Comparison of ENCODE assay signal across 23 cellular contexts in the genomic region with DNA sequence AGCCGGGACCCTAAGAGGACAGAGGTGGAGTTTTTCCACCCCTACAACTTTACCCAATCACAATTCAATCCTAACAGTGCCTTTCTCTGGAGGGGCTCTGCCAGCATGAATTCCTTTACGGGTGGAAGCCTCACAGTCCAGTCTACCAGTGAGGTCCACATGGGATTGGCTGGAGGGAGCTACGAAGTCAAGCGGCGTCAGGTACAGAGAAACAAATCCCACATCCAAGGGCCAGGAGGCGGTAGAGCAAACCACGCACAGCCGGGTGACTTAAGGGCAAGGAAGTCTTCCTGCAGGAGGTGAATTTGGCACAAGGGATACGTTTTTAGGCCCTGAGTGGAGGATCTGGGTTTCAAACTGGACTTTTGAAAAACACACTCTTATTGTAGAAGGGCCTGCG.
DNase-seq lines count a peak whose midpoint lies in the region; TF ChIP-seq lines count a peak whose summit lies in the region.
"Had no signal": no experiment of that assay in that cellular context is flagged by ENCODE, and none has a peak within 500 bp of the region (broad histone marks: within the 10 kb centered on the region; RNA-seq: fewer than 3 reads in every experiment).

No MANE protein-coding gene starts in this region.

- intact Hi-C loops in spleen (cut with DNase I; ENCODE audit: low total_unique reads), result no loop called here
- intact Hi-C loops in colonic mucosa (cut with DNase I), result no loop called here

- no peaks in the 10 kb centered on the region for H3K9me3 ChIP-seq in H9 (ENCODE audit: control insufficient read depth, low read depth, low read length)
- H3K9me3 ChIP-seq in ectodermal cell (ENCODE audit: control insufficient read depth, low read length), result no peaks in the 10 kb centered on the region
- H3K9me3 ChIP-seq in spleen, result no peaks in the 10 kb centered on the region
- no peaks in the 10 kb centered on the region for H3K9me3 ChIP-seq in colonic mucosa
- H3K9me3 ChIP-seq: Caco-2 had no signal

- H3K9ac ChIP-seq in H9 (ENCODE audit: extremely low read depth, insufficient read length, low read length), result no peak overlapping the region
- H3K9ac ChIP-seq in colonic mucosa (ENCODE audit: low read depth in 2 of 2, low read length in 2 of 2), result no peak overlapping the region

- H3K27ac ChIP-seq in H9 (ENCODE audit: insufficient read length, low read depth, low read length), result no peak overlapping the region
- peak overlapping the region; percentile 63 for H3K27ac ChIP-seq in ectodermal cell (ENCODE audit: insufficient read depth, low read depth, low read length, poor library complexity, severe bottlenecking)
- no peak overlapping the region for H3K27ac ChIP-seq in spleen
- no peak overlapping the region for H3K27ac ChIP-seq in colonic mucosa
- H3K27ac ChIP-seq: C4-2B had no signal

- no peak overlapping the region for H2AFZ ChIP-seq in H9 (ENCODE audit: low read length)

- H4K5ac ChIP-seq in H9 (ENCODE audit: insufficient read length, low read depth, low read length), result no peak overlapping the region

- no peak overlapping the region for H4K8ac ChIP-seq in H9 (replicated peaks; ENCODE audit: insufficient read length, low read depth, low read length)

- peaks cover 22 to 36% of the 10 kb centered on the region in 2 experiments for H3K4me1 Mint-ChIP-seq in H9
- H3K4me1 Mint-ChIP-seq: B cell had no signal

- H3K79me1 ChIP-seq in H9 (ENCODE audit: insufficient read depth, low read depth, low read length, poor library complexity, severe bottlenecking), result no peaks in the 10 kb centered on the region

- no peak overlapping the region for H3K18ac ChIP-seq in H9 (ENCODE audit: insufficient read length, low read depth, low read length)

- no peak overlapping the region for H2AK5ac ChIP-seq in H9 (ENCODE audit: insufficient read length, low read length)

- no peaks in the 10 kb centered on the region for H3K23me2 ChIP-seq in H9 (ENCODE audit: insufficient read length, low read depth, low read length, poor library complexity, severe bottlenecking)

- H3K23ac ChIP-seq in H9 (ENCODE audit: insufficient read length, low read depth, low read length), result no peak overlapping the region

- no peak overlapping the region for H2BK120ac ChIP-seq in H9 (ENCODE audit: low read depth, low read length, poor library complexity, severe bottlenecking)

- H3K4me2 ChIP-seq in H9 (ENCODE audit: insufficient read depth, insufficient read length, low read length), result no peak overlapping the region

- H3K14ac ChIP-seq in H9 (ENCODE audit: insufficient read depth, low read length), result no peak overlapping the region

- TF ChIP-seq POLR2A in spleen (IDR thresholded peaks at IDR 0.05), result no peak

- no peaks in the 10 kb centered on the region for H3K79me2 ChIP-seq in H9 (ENCODE audit: insufficient read depth, low read length)

- H3K4me1 ChIP-seq in H9 (ENCODE audit: insufficient read depth, low read length) (0 out of 2 replicates have a peak, but pooled peaks cover 4% of the 10 kb centered on the region), ectodermal cell (ENCODE audit: control insufficient read depth, insufficient read depth, low read length) (peaks cover 14% of the 10 kb centered on the region), spleen (no peaks in the 10 kb centered on the region), colonic mucosa (no peaks in the 10 kb centered on the region)
- H3K4me1 ChIP-seq: Caco-2 had no signal

- TF ChIP-seq CTCF in H9 (conservative IDR thresholded peaks at IDR 0.05) (peak; percentile 42), spleen (IDR thresholded peaks at IDR 0.05 in 8 of 11, conservative IDR thresholded peaks at IDR 0.05 in 3 of 11) (no peak), colonic mucosa (IDR thresholded peaks at IDR 0.05) (no peak)

- H2BK20ac ChIP-seq in H9 (ENCODE audit: low read depth, low read length, poor library complexity, severe bottlenecking), result no peak overlapping the region

- H3K36me3 Mint-ChIP-seq in H9 (ENCODE audit: insufficient read depth in 1 of 3, low read depth in 3 of 3), result no peaks in the 10 kb centered on the region
- H3K36me3 Mint-ChIP-seq: CD8-positive, alpha-beta T cell had no signal

- H3K27ac Mint-ChIP-seq in H9, result no peak overlapping the region; a peak in 1 of 7 replicates
- H3K27ac Mint-ChIP-seq: B cell; CD8-positive, alpha-beta T cell had no signal

- no peak overlapping the region for H2BK15ac ChIP-seq in H9 (ENCODE audit: low read depth, low read length)

- no peak overlapping the region for H3K4me3 Mint-ChIP-seq in H9
- H3K4me3 Mint-ChIP-seq: B cell; CD8-positive, alpha-beta T cell had no signal

- DNase-seq in H9 (peak; percentile 63), left kidney (ENCODE audit: low read depth, low spot score) (peak; percentile 28), spleen (peak; percentile 34), NCI-H226 (no peak), colonic mucosa (no peak), occipital lobe (lab: John Stamatoyannopoulos, UW) (no peak)
- DNase-seq: Caco-2; CD8-positive, alpha-beta T cell; GDM1; HCEC 1CT; KG1; MM.1S; NCI-H1417; NCI-H1694; NCI-H2029 treated with DMSO at 0.1 percent for 48 hours; NCI-H69; RPMI8226; SHP77; SW 1271 had no signal

- H3T11ph ChIP-seq in H9 (ENCODE audit: low read length), result no peak overlapping the region

- H2BK12ac ChIP-seq in H9 (ENCODE audit: insufficient read length, low read depth, low read length), result no peak overlapping the region

- no peaks in the 10 kb centered on the region; a peak in 1 of 5 replicates for H3K9me3 Mint-ChIP-seq in H9
- H3K9me3 Mint-ChIP-seq: CD8-positive, alpha-beta T cell had no signal

- H3K27me3 ChIP-seq in H9 (ENCODE audit: insufficient read depth, low read length) (no peaks in the 10 kb centered on the region; the same call in 1 of the 2 replicates), ectodermal cell (ENCODE audit: control insufficient read depth, insufficient read depth, low read length, poor library complexity, severe bottlenecking) (peaks cover 12% of the 10 kb centered on the region), spleen (replicated peaks in 1 of 7) (peaks cover 0 to 15% (median 0%) of the 10 kb centered on the region in 7 donors), colonic mucosa (no peaks in the 10 kb centered on the region)

- H3K56ac ChIP-seq in H9 (ENCODE audit: insufficient read length, low read depth, low read length), result no peak overlapping the region

- no peak overlapping the region for H2BK5ac ChIP-seq in H9 (ENCODE audit: insufficient read length, low read length)

- H3K27me3 Mint-ChIP-seq in H9 (ENCODE audit: low read depth), result peaks cover 36% of the 10 kb centered on the region
- H3K27me3 Mint-ChIP-seq: B cell had no signal

- WGBS in H9 (ENCODE audit: extremely low coverage, insufficient read length, low lambda C conversion rate), result no CpG with 5 or more reads among the region's 10 CpGs
- 61 to 62% methylated on average over 10 of the region's 10 CpGs for WGBS in ectodermal cell, 2 experiments
- WGBS in spleen, 5 donors, result 62 to 68% (median 66%) methylated on average over 10 of the region's 10 CpGs

- H3K36me3 ChIP-seq in ectodermal cell (ENCODE audit: control insufficient read depth, insufficient read depth, low read length), result no peaks in the 10 kb centered on the region
- H3K36me3 ChIP-seq in spleen, result no peaks in the 10 kb centered on the region
- no peaks in the 10 kb centered on the region for H3K36me3 ChIP-seq in colonic mucosa

- H4K91ac ChIP-seq in H9 (ENCODE audit: insufficient read length, low read depth, low read length), result no peak overlapping the region

- H3K4me3 ChIP-seq in ectodermal cell (ENCODE audit: insufficient read depth, low read depth, low read length), result no peak overlapping the region
- H3K4me3 ChIP-seq in spleen, result no peak overlapping the region
- no peak overlapping the region for H3K4me3 ChIP-seq in colonic mucosa
- H3K4me3 ChIP-seq: GM12878 had no signal

- H4K20me1 ChIP-seq in H9 (ENCODE audit: control insufficient read depth, insufficient read depth, insufficient read length), result no peaks in the 10 kb centered on the region

- no peak overlapping the region for H3K4ac ChIP-seq in H9 (ENCODE audit: low read depth, low read length)

Comparison
In these comparisons a context has a peak if more than half of its experiments do, and no peak if none do; other contexts are left out.
1. DNase-seq: peak in H9 (single experiment), left kidney (single experiment) and spleen (single experiment); none in NCI-H226 (single experiment), colonic mucosa (single experiment) and occipital lobe (single experiment).